Comparison of ENCODE assay signal across 9 cellular contexts in genomic region chr20:61251529-61252393, GRCh38. TPM values are rescaled to one million over a fixed set of nuclear protein-coding genes. Genes with fewer than 3 reads are reported as not detected.
A peak's percentile ranks its signal among the peaks of the same experiment; 100 is the strongest.
DNase-seq lines count a peak whose midpoint lies in the region; ATAC-seq and TF ChIP-seq lines count a peak whose summit lies in the region.
"Had no signal": no experiment of that assay in that cellular context is flagged by ENCODE, and none has a peak within 500 bp of the region (broad histone marks: within the 10 kb centered on the region; RNA-seq: fewer than 3 reads in every experiment).

Gene CDH4, plus strand, starts transcription at chr20:61252261.

- H3K36me3 ChIP-seq in HUES6 (ENCODE audit: control insufficient read depth, insufficient read depth, low read length) (no peaks in the 10 kb centered on the region), mesodermal cell (ENCODE audit: control insufficient read depth, insufficient read depth, low read length) (no peaks in the 10 kb centered on the region)

- peaks cover 14% of the 10 kb centered on the region; the same call in 1 of the 2 replicates for H3K4me1 ChIP-seq in HUES6 (ENCODE audit: control insufficient read depth, insufficient read depth, low read length)
- peaks cover 13% of the 10 kb centered on the region for H3K4me1 ChIP-seq in mesodermal cell (ENCODE audit: control insufficient read depth, insufficient read depth, low read length, poor library complexity, severe bottlenecking)

- H3K27me3 ChIP-seq in AG04450 (ENCODE audit: control insufficient read depth, insufficient read depth, low read length): peaks cover 28% of the 10 kb centered on the region
- H3K27me3 ChIP-seq in HUES6 (ENCODE audit: control insufficient read depth, insufficient read depth, low read length): peaks cover 93% of the 10 kb centered on the region

- peak within 1 kb of the TSS; percentile 65 for H3K4me3 ChIP-seq in AG04450 (ENCODE audit: low read depth, low read length)
- peak within 1 kb of the TSS; percentile 65 for H3K4me3 ChIP-seq in HUES6 (ENCODE audit: low read depth, low read length)
- peak within 1 kb of the TSS; percentile 63 for H3K4me3 ChIP-seq in coronary artery
- H3K4me3 ChIP-seq in mesodermal cell (ENCODE audit: extremely low read depth, insufficient read depth, low read length, poor library complexity, severe bottlenecking): peak within 1 kb of the TSS; percentile 40

- peak within 1 kb of the TSS; percentile 53 for H3K9ac ChIP-seq in HUES6 (ENCODE audit: low read length)

- WGBS in mesodermal cell (ENCODE audit: insufficient coverage in 2 of 2), 2 experiments: 5% methylated on average over 64 to 65 of the region's 78 CpGs

- no peak within 1 kb of the TSS for H3K27ac ChIP-seq in AG04450 (ENCODE audit: low read depth, low read length)
- H3K27ac ChIP-seq in HUES6 (ENCODE audit: low read depth, low read length): no peak within 1 kb of the TSS
- no peak within 1 kb of the TSS for H3K27ac ChIP-seq in coronary artery
- H3K27ac ChIP-seq in mesodermal cell (ENCODE audit: low read depth, low read length, severe bottlenecking): no peak within 1 kb of the TSS

- no peaks in the 10 kb centered on the region for H3K9me3 ChIP-seq in AG04450 (ENCODE audit: control insufficient read depth, insufficient read depth, low read length)
- no peaks in the 10 kb centered on the region for H3K9me3 ChIP-seq in HUES6 (ENCODE audit: control insufficient read depth, insufficient read depth, low read depth, low read length)
- no peaks in the 10 kb centered on the region for H3K9me3 ChIP-seq in mesodermal cell (ENCODE audit: control insufficient read depth, low read length)

- no peak for ATAC-seq in GM18511 (IDR thresholded peaks at IDR 0.05; ENCODE audit: unreplicated experiment)

- POLR2A ChIA-PET in AG04450 (lab: Yijun Ruan, JAX): no interaction called here

- CTCF ChIA-PET in AG04450 (lab: Charles Lee): interaction anchor here (0.9 to 7.6 kb wide), 6 partner anchors 11 to 1041 kb away, joined by 3 to 63 read pairs (median 10); no protein-coding TSS in a partner anchor

- no peak for TF ChIP-seq CTCF in AG04450 (IDR thresholded peaks at IDR 0.05; ENCODE audit: low read depth, low read length)
- TF ChIP-seq CTCF in coronary artery (IDR thresholded peaks at IDR 0.05): no peak

- DNase-seq in AG04450 (ENCODE audit: low read depth, low spot score) (no peak), coronary artery (ENCODE audit: low spot score) (no peak), LoVo (ENCODE audit: low spot score) (no peak), SHP77 treated with DMSO at 0.1 percent for 48 hours (lab: John Stamatoyannopoulos, UW) (no peak)
- no peak for DNase-seq in stimulated activated naive CD4-positive, alpha-beta T cell treated with Interleukin-2 at 50 U/mL for 16 hours (lab: John Stamatoyannopoulos, UW)
- DNase-seq: MV-4-11 had no signal

RNA-seq across cellular contexts. Expression of gene CDH4, which starts in this region (rescaled TPM):
- polyA plus RNA-seq in AG04450 (2011; rRNA removed): 1.6 and 2.1 TPM in 2 replicates
- 3.6 and 4.5 TPM in 2 replicates for polyA minus RNA-seq in AG04450 (2011; rRNA and poly(A)+ RNA removed)
- 2.6 TPM for polyA plus RNA-seq in mesodermal cell (2013, experiment 1 of 2)
- polyA plus RNA-seq in mesodermal cell (2013, experiment 2 of 2): 1.5 TPM
